8 cellular contexts compared by ENCODE assay signal in the genomic region with DNA sequence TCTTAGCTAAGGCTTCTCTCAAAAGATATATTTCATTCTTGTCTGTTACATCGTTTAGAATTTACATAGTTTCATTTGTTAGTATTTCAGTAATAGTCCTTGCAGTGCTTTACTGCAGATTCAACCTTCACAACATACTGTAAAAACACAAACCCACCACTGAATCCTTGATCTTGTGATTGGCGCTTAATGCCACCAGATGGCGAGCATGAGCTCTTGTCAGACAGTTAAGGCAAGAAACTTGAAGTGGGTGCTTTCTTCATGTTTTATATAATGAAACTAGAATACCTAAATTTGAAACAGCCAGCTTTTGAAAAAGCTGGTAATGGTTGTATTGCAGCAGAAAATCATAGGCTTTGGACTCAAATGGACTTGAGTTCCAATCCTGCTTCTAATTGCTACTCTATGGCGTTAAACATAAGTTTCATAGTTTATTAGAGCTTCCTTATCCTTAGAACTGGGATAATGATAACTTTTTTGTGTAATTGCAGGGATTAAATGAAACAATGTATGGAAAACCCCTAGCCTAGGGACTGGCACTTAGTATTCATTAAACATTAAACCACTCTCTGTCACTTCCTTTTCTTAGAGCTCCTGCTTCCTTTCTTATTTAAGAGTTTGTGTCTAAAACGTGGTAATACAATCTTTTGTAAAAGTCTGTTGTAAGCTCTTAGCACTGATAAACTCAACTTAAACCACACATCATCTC.
A peak's percentile ranks its signal among the peaks of the same experiment; 100 is the strongest.
DNase-seq lines count a peak whose midpoint lies in the region; ATAC-seq and TF ChIP-seq lines count a peak whose summit lies in the region.

No MANE protein-coding gene starts in this region.

- DNase-seq in NCI-H2081 (lab: John Stamatoyannopoulos, UW): peak; percentile 31 to 47
- no peak for DNase-seq in NCI-H2081 treated with DMSO at 0.1 percent for 48 hours (lab: John Stamatoyannopoulos, UW)
- peak; percentile 31 for DNase-seq in HFF-Myc (ENCODE audit: extremely low read depth, low read depth)
- DNase-seq in NCI-H1694 (lab: John Stamatoyannopoulos, UW): peak; percentile 42
- DNase-seq in cerebellum (ENCODE audit: low spot score): peak; percentile 21
- DNase-seq in lower lobe of right lung: no peak
- DNase-seq in stimulated activated CD8-positive, alpha-beta memory T cell treated with anti-CD3 and anti-CD28 coated beads, Interleukin-4, amount 100 ng/mL, for 24 hours (ENCODE audit: low read depth): peak; percentile 24

- peaks cover 20% of the 10 kb centered on the region for H3K36me3 ChIP-seq in lower lobe of right lung

- H3K27ac ChIP-seq in lower lobe of right lung: no peak overlapping the region

- intact Hi-C loops in lower lobe of right lung (cut with DNase I): no loop called here

- no peaks in the 10 kb centered on the region for H3K9me3 ChIP-seq in lower lobe of right lung

- TF ChIP-seq CTCF in HFF-Myc (IDR thresholded peaks at IDR 0.05; ENCODE audit: low read depth, low read length, missing control alignments): peak; percentile 62
- peak; percentile 84 for TF ChIP-seq CTCF in WI38 (IDR thresholded peaks at IDR 0.05; ENCODE audit: low read depth, low read length)
- peak; percentile 63 for TF ChIP-seq CTCF in lower lobe of right lung (IDR thresholded peaks at IDR 0.05)

- peaks cover 10% of the 10 kb centered on the region for H3K4me1 ChIP-seq in lower lobe of right lung

- H3K4me3 ChIP-seq in HFF-Myc (replicated peaks; ENCODE audit: low read depth, low read length) (no peak overlapping the region), WI38 (ENCODE audit: low read depth, low read length) (no peak overlapping the region), lower lobe of right lung (no peak overlapping the region)

- no peaks in the 10 kb centered on the region for H3K27me3 ChIP-seq in lower lobe of right lung (ENCODE audit: low read depth)

- ATAC-seq in lower lobe of right lung: peak; percentile 63 to 79

Comparison
In these comparisons a context has a peak if more than half of its experiments do, and no peak if none do; other contexts are left out.
1. DNase-seq: peak in NCI-H2081 (2 of 2), HFF-Myc (single experiment), NCI-H1694 (single experiment), cerebellum (single experiment) and stimulated activated CD8-positive, alpha-beta memory T cell treated with anti-CD3 and anti-CD28 coated beads, Interleukin-4, amount 100 ng/mL, for 24 hours (single experiment); none in NCI-H2081 treated with DMSO at 0.1 percent for 48 hours (single experiment) and lower lobe of right lung (single experiment).
2. Peak in every context shown above with its lines, with median percentiles within 50 percentile points of each other: CTCF ChIP-seq.